Comparison of ENCODE assay signal across 12 cellular contexts in genomic region chr11:29518389-29519174, GRCh38.
A peak's percentile ranks its signal among the peaks of the same experiment; 100 is the strongest.
DNase-seq lines count a peak whose midpoint lies in the region; ATAC-seq and TF ChIP-seq lines count a peak whose summit lies in the region.
"Had no signal": no experiment of that assay in that cellular context is flagged by ENCODE, and none has a peak within 500 bp of the region (broad histone marks: within the 10 kb centered on the region; RNA-seq: fewer than 3 reads in every experiment).

No MANE protein-coding gene starts in this region.

- H3K27ac ChIP-seq in OCI-LY3 (ENCODE audit: low read length) (peak overlapping the region; percentile 82), foreskin keratinocyte (no peak overlapping the region), body of pancreas (no peak overlapping the region)
- H3K27ac ChIP-seq: colonic mucosa had no signal

- no peaks in the 10 kb centered on the region for H3K27me3 ChIP-seq in OCI-LY3 (ENCODE audit: low read depth, low read length)
- H3K27me3 ChIP-seq in foreskin keratinocyte, result no peaks in the 10 kb centered on the region
- H3K27me3 ChIP-seq in body of pancreas, result no peaks in the 10 kb centered on the region
- H3K27me3 ChIP-seq: colonic mucosa had no signal

- 38 to 55% methylated on average over 5 of the region's 5 CpGs for WGBS in body of pancreas, 2 donors

- DNase-seq in EL, result peak; percentile 6
- peak; percentile 28 to 84 for DNase-seq in foreskin keratinocyte
- DNase-seq in body of pancreas, result no peak
- DNase-seq in retina, result no peak
- DNase-seq in activated CD4-positive, alpha-beta T cell treated with anti-CD3 and anti-CD28 coated beads for 1 hour, result no peak
- DNase-seq in activated naive CD4-positive, alpha-beta T cell treated with anti-CD3 and anti-CD28 coated beads, Interleukin-2, amount 50 U/mL, for 16 hours, result no peak
- DNase-seq: colonic mucosa, DMS79, kidney, NCI-H187 had no signal

- H3K4me2 ChIP-seq in OCI-LY3 (ENCODE audit: low read length), result peak overlapping the region; percentile 71

- no peaks in the 10 kb centered on the region for H3K79me2 ChIP-seq in OCI-LY3 (ENCODE audit: low read length)

- peak overlapping the region; percentile 38; the same call in 1 of the 2 replicates for H3K9ac ChIP-seq in OCI-LY3 (ENCODE audit: low read length)

- peaks cover 6% of the 10 kb centered on the region for H3K36me3 ChIP-seq in OCI-LY3 (replicated peaks; ENCODE audit: low read depth, low read length)
- H3K36me3 ChIP-seq in body of pancreas (replicated peaks in 1 of 2; ENCODE audit: insufficient read depth in 1 of 2, low read depth in 2 of 2), result no peaks in the 10 kb centered on the region
- H3K36me3 ChIP-seq: colonic mucosa had no signal

- 0 out of 2 replicates have a peak, but pooled peaks cover 12% of the 10 kb centered on the region for H3K9me3 ChIP-seq in OCI-LY3 (ENCODE audit: insufficient read depth, low read length)
- H3K9me3 ChIP-seq in body of pancreas, result peaks cover 0 to 10% (median 2%) of the 10 kb centered on the region in 3 donors
- H3K9me3 ChIP-seq: colonic mucosa had no signal

- peak overlapping the region; percentile 52 for H3K4me3 ChIP-seq in OCI-LY3 (ENCODE audit: low read length)
- H3K4me3 ChIP-seq in body of pancreas, result no peak overlapping the region
- H3K4me3 ChIP-seq: colonic mucosa had no signal

- no peaks in the 10 kb centered on the region for H4K20me1 ChIP-seq in OCI-LY3 (ENCODE audit: insufficient read depth, low read length)

- TF ChIP-seq POLR2A in body of pancreas (IDR thresholded peaks at IDR 0.05), result no peak

- ATAC-seq in HG02938 (IDR thresholded peaks at IDR 0.05; ENCODE audit: unreplicated experiment) (peak; percentile 58), foreskin keratinocyte (peak; percentile 48), body of pancreas (no peak)

- peaks cover 30% of the 10 kb centered on the region for H3K4me1 ChIP-seq in OCI-LY3 (ENCODE audit: low read length)
- no peaks in the 10 kb centered on the region for H3K4me1 ChIP-seq in foreskin keratinocyte
- no peaks in the 10 kb centered on the region for H3K4me1 ChIP-seq in body of pancreas
- H3K4me1 ChIP-seq: colonic mucosa had no signal

- intact Hi-C loops in body of pancreas (cut with DNase I), result no loop called here

- TF ChIP-seq CTCF in OCI-LY3 (IDR thresholded peaks at IDR 0.05; ENCODE audit: low read depth, low read length), result peak; percentile 75
- TF ChIP-seq CTCF in foreskin keratinocyte (conservative IDR thresholded peaks at IDR 0.05), result peak; percentile 29
- no peak for TF ChIP-seq CTCF in body of pancreas (IDR thresholded peaks at IDR 0.05)

- H2AFZ ChIP-seq in OCI-LY3 (ENCODE audit: low read depth, low read length), result peak overlapping the region; percentile 23; the same call in 1 of the 2 replicates

Comparison
In these comparisons a context has a peak if more than half of its experiments do, and no peak if none do; other contexts are left out.
1. DNase-seq: peak in EL (single experiment) and foreskin keratinocyte (2 of 2); none in body of pancreas (0 of 4), retina (single experiment), activated CD4-positive, alpha-beta T cell treated with anti-CD3 and anti-CD28 coated beads for 1 hour (single experiment) and activated naive CD4-positive, alpha-beta T cell treated with anti-CD3 and anti-CD28 coated beads, Interleukin-2, amount 50 U/mL, for 16 hours (single experiment).
2. CTCF ChIP-seq: peak in OCI-LY3 (single experiment) and foreskin keratinocyte (single experiment); none in body of pancreas (0 of 7).